Comparison of ENCODE assay signal across 3 cellular contexts in genomic region chr7:73614937-73615336, GRCh38.
TF ChIP-seq lines count a peak whose summit lies in the region.

No MANE protein-coding gene starts in this region.

TF ChIP-seq in HEK293, 187 proteins besides CTCF, POLR2A, EP300 and RAD21:
- TF ChIP-seq ZNF768 (tag by site-specific recombination; IDR thresholded peaks at IDR 0.05) = peak; percentile 59; the same call in 1 of the 2 replicates

TF ChIP-seq in K562, 482 proteins besides CTCF, POLR2A, EP300 and RAD21:
- TF ChIP-seq KDM1A (IDR thresholded peaks at IDR 0.05) = peak; percentile 71 to 86
- peak; percentile 39; the same call in 1 of the 2 replicates for TF ChIP-seq ZBTB33 (CRISPR knock-in tag; IDR thresholded peaks at IDR 0.05)
- TF ChIP-seq HDAC2 (IDR thresholded peaks at IDR 0.05) = peak; percentile 71; the same call in 1 of the 2 replicates
- peak; percentile 80 for TF ChIP-seq SMARCA5 (IDR thresholded peaks at IDR 0.05)
- peak; percentile 40; the same call in 1 of the 2 replicates for TF ChIP-seq CC2D1A (IDR thresholded peaks at IDR 0.05)
- TF ChIP-seq ADNP (tag; IDR thresholded peaks at IDR 0.05) = peak; percentile 69
- TF ChIP-seq HDGF (IDR thresholded peaks at IDR 0.05) = peak; percentile 28; the same call in 1 of the 2 replicates
- peak; percentile 75 for TF ChIP-seq RBM25 (IDR thresholded peaks at IDR 0.05; ENCODE audit: low read depth, low read length, severe bottlenecking)
- TF ChIP-seq CBX1 (IDR thresholded peaks at IDR 0.05; ENCODE audit: low read depth) = 0 out of 2 replicates have a peak, but pooled peaks have one; percentile 43
- peak; percentile 97 for TF ChIP-seq BCOR (IDR thresholded peaks at IDR 0.05)
- peak in 1 of 2 experiments; percentile 43; a peak in 1 of 4 replicates for TF ChIP-seq RCOR1 (IDR thresholded peaks at IDR 0.05; ENCODE audit: borderline replicate concordance in 1 of 2, low read depth in 2 of 2, low read length in 2 of 2)
- TF ChIP-seq ZFP36 (IDR thresholded peaks at IDR 0.05; ENCODE audit: low read depth, low read length, partially characterized antibody) = peak; percentile 73

TF ChIP-seq in HepG2, 621 proteins besides CTCF, POLR2A, EP300 and RAD21:
- TF ChIP-seq ZNF724P (CRISPR knock-in tag; IDR thresholded peaks at IDR 0.05; ENCODE audit: borderline replicate concordance) (0 out of 2 replicates have a peak, but pooled peaks have one; percentile 24), CHD4 (IDR thresholded peaks at IDR 0.05; ENCODE audit: borderline replicate concordance, low read length) (0 out of 2 replicates have a peak, but pooled peaks have one; percentile 20), ZMYM3 (CRISPR knock-in tag; IDR thresholded peaks at IDR 0.05) (peak; percentile 83), KDM1A (CRISPR knock-in tag; IDR thresholded peaks at IDR 0.05) (peak; percentile 36; the same call in 1 of the 2 replicates), ZNF768 (CRISPR knock-in tag; IDR thresholded peaks at IDR 0.05) (peak; percentile 99)
